9 cellular contexts compared by ENCODE assay signal in the genomic region with DNA sequence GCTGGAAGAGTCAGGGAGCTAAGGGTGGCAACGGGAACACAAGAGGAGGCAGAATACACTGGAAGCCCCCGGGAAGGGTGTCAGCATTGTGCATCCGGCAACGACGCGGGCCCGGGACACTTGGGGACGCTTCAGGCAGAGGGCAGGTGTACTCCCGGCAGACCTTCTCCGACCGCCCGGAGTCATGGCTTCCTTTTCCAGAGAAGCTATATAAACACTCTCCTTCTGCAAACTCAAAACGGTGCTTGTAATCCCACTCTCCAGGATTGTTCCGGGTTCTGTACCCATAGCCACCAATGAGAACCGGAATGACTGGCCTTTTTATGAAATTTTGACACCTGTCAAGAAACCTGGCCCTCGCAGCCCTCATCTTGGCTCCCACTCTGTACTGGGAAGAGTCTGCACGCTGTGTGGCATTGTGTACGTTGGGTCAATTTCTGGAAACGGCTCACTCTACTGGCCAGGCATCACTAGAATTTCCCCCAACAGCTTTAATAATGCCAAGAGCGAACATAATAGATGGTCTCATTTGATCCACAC. TPM values are rescaled to one million over a fixed set of nuclear protein-coding genes. Genes with fewer than 3 reads are reported as not detected.
DNase-seq lines count a peak whose midpoint lies in the region; ATAC-seq and TF ChIP-seq lines count a peak whose summit lies in the region.
"Had no signal": no experiment of that assay in that cellular context is flagged by ENCODE, and none has a peak within 500 bp of the region (broad histone marks: within the 10 kb centered on the region; RNA-seq: fewer than 3 reads in every experiment).

No MANE protein-coding gene starts in this region.

- peak overlapping the region; percentile 58 for H3K27ac ChIP-seq in RWPE2 (ENCODE audit: poor library complexity, severe bottlenecking)
- H3K27ac ChIP-seq in psoas muscle, result no peak overlapping the region

- H3K27me3 ChIP-seq in RWPE2 (ENCODE audit: insufficient read depth, poor library complexity, severe bottlenecking) (no peaks in the 10 kb centered on the region), psoas muscle (ENCODE audit: insufficient read depth in 3 of 3, low read length in 2 of 3) (peaks cover 0 to 60% (median 10%) of the 10 kb centered on the region in 3 donors)

- WGBS in psoas muscle, 3 donors, result 9 to 11% (median 10%) methylated on average over 20 of the region's 20 CpGs

- no peak for TF ChIP-seq CTCF in RWPE2 (IDR thresholded peaks at IDR 0.05; ENCODE audit: poor library complexity, severe bottlenecking)
- TF ChIP-seq CTCF in fibroblast of the aortic adventitia (IDR thresholded peaks at IDR 0.05; ENCODE audit: insufficient read depth, low read length), result no peak
- no peak for TF ChIP-seq CTCF in psoas muscle (IDR thresholded peaks at IDR 0.05)

- intact Hi-C loops in psoas muscle (cut with DNase I) (loop anchor here in 1 of 2 donors (2.0 kb wide), 1 partner anchor 28 kb away; no protein-coding TSS in a partner anchor), posterior vena cava (cut with DNase I) (no loop called here)

- peak; percentile 4 for ATAC-seq in GM18511 (IDR thresholded peaks at IDR 0.05; ENCODE audit: unreplicated experiment)
- ATAC-seq in RWPE2 (ENCODE audit: low read depth), result peak; percentile 11
- ATAC-seq in psoas muscle, result peak; percentile 5 to 25 (median 16)
- ATAC-seq in HG02623 (IDR thresholded peaks at IDR 0.05; ENCODE audit: unreplicated experiment), result no peak

- H3K9me3 ChIP-seq in RWPE2 (ENCODE audit: severe bottlenecking) (no peaks in the 10 kb centered on the region), psoas muscle (no peaks in the 10 kb centered on the region)

- H3K4me3 ChIP-seq in RWPE2 (ENCODE audit: severe bottlenecking), result peak overlapping the region; percentile 58
- H3K4me3 ChIP-seq in fibroblast of the aortic adventitia (ENCODE audit: low read depth, low read length), result peak overlapping the region; percentile 85
- peak overlapping the region; percentile 71 for H3K4me3 ChIP-seq in psoas muscle

- peaks cover 10% of the 10 kb centered on the region for H3K4me1 ChIP-seq in RWPE2 (ENCODE audit: insufficient read depth, poor library complexity, severe bottlenecking)
- peaks cover 5% of the 10 kb centered on the region for H3K4me1 ChIP-seq in psoas muscle

- DNase-seq in RWPE2 (ENCODE audit: low spot score) (no peak), fibroblast of the aortic adventitia (ENCODE audit: low read depth) (peak; percentile 25), psoas muscle (no peak), posterior vena cava (ENCODE audit: low spot score) (no peak), HuH-7.5 (ENCODE audit: low spot score) (no peak)
- no peak for DNase-seq in stimulated activated CD4-positive, alpha-beta T cell treated with anti-CD3 and anti-CD28 coated beads, Interleukin-2, amount 100 ng/mL, for 48 hours

- H3K36me3 ChIP-seq in RWPE2 (ENCODE audit: low read depth) (no peaks in the 10 kb centered on the region), psoas muscle (ENCODE audit: insufficient read depth in 1 of 2, low read depth in 1 of 2) (no peaks in the 10 kb centered on the region)

RNA-seq across cellular contexts. Expression of a gene that starts 0.5 kb away (rescaled TPM):
- total RNA-seq in fibroblast of the aortic adventitia (ENCODE audit: low replicate concordance) (58.6 and 62.4 TPM in 2 replicates), psoas muscle (10 to 100 TPM in 2 of 4 donors, 1 to 10 TPM in 2; 4.4 to 13.8 (median 9.4) TPM), posterior vena cava (10 to 100 TPM; 12.3 to 14.6 TPM)
- polyA plus RNA-seq in psoas muscle, result 1 to 10 TPM; 1.4 to 3.2 (median 2.8) TPM

RNA-seq across cellular contexts. Expression of a gene that starts 24.8 kb away (rescaled TPM):
- total RNA-seq in fibroblast of the aortic adventitia (ENCODE audit: low replicate concordance) (24.0 and 28.1 TPM in 2 replicates), psoas muscle (10 to 100 TPM; 11.0 to 19.1 (median 16.2) TPM), posterior vena cava (10 to 100 TPM; 20.9 to 23.0 TPM)
- polyA plus RNA-seq in psoas muscle, result 1 to 10 TPM; 3.9 to 6.5 (median 4.4) TPM

RNA-seq across cellular contexts. Expression of a gene that starts 53.9 kb away (rescaled TPM):
- total RNA-seq in fibroblast of the aortic adventitia (ENCODE audit: low replicate concordance), result 1.4 TPM in 1 of 2 replicates, not detected in the other
- not detected for total RNA-seq in psoas muscle
- polyA plus RNA-seq in psoas muscle, result not detected
- not detected for total RNA-seq in posterior vena cava
- total RNA-seq: M059J had no signal
